27 cellular contexts compared by ENCODE assay signal in the genomic region with DNA sequence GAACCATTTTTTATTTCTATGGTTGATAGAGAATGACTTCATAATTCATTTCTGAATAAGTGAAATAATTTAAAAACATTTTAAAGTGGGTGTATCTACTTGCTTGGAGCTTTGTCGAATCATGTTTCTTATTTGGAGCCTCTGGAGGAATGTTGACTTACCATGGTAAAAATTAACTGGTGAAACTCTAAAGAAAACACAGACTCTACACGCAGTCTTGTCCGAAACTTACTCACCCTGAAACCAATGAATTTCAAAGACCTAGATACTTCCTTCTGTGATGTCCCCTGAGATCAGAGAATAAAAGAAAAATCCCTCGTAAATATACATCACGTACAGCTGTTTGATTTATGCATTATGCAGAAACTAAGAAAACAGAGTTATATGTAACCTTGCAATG.
DNase-seq lines count a peak whose midpoint lies in the region; ATAC-seq, FAIRE-seq and TF ChIP-seq lines count a peak whose summit lies in the region.
"Had no signal": no experiment of that assay in that cellular context is flagged by ENCODE, and none has a peak within 500 bp of the region (broad histone marks: within the 10 kb centered on the region; RNA-seq: fewer than 3 reads in every experiment).

No MANE protein-coding gene starts in this region.

- peak; percentile 81 for ATAC-seq in HG03432 (IDR thresholded peaks at IDR 0.05; ENCODE audit: unreplicated experiment)
- ATAC-seq: activated naive CD8-positive, alpha-beta T cell treated with anti-CD3 and anti-CD28 coated beads, Interleukin-2, amount 50 U/mL, for 24 hours; left cardiac atrium; Panc1 had no signal

- H3K27ac ChIP-seq in effector memory CD4-positive, alpha-beta T cell (ENCODE audit: insufficient read depth, low read length, poor library complexity, severe bottlenecking): no peak overlapping the region
- H3K27ac ChIP-seq: epithelial cell of prostate, neutrophil, stomach, tibial artery had no signal

- no peak overlapping the region for H3K4me3 ChIP-seq in effector memory CD4-positive, alpha-beta T cell (ENCODE audit: insufficient read depth, low read depth, low read length, poor library complexity, severe bottlenecking)
- H3K4me3 ChIP-seq: stomach, tibial artery had no signal

- no peaks in the 10 kb centered on the region for H3K36me3 ChIP-seq in effector memory CD4-positive, alpha-beta T cell (ENCODE audit: control insufficient read depth, insufficient read depth, low read length)
- H3K36me3 ChIP-seq: neutrophil, stomach, tibial artery had no signal

- in situ Hi-C loops in Caki2 (cut with HindIII; ENCODE audit: low pct_unique_long_range_greater_than_20kb, low sequenced_read_pairs): no loop called here

- peak overlapping the region; percentile 68 to 79 (median 77) for H3K27ac Mint-ChIP-seq in nephron
- H3K27ac Mint-ChIP-seq in osteocyte (ENCODE audit: unreplicated experiment): no peak overlapping the region
- H3K27ac Mint-ChIP-seq: activated naive CD8-positive, alpha-beta T cell treated with anti-CD3 and anti-CD28 coated beads, Interleukin-2, amount 50 U/mL, for 24 hours; activated T-cell treated with anti-CD3 and anti-CD28 coated beads, Interleukin-2, amount 50 U/mL, for 24 hours had no signal

- TF ChIP-seq CTCF in nephron (IDR thresholded peaks at IDR 0.05; ENCODE audit: unreplicated experiment in 3 of 3) (no peak), D721Med (IDR thresholded peaks at IDR 0.05; ENCODE audit: insufficient read depth, missing control alignments) (no peak), osteocyte (IDR thresholded peaks at IDR 0.05) (no peak)

- H3K9me3 Mint-ChIP-seq in nephron (no peaks in the 10 kb centered on the region), osteocyte (ENCODE audit: unreplicated experiment) (no peaks in the 10 kb centered on the region)

- H3K27me3 Mint-ChIP-seq in nephron (ENCODE audit: low read depth) (no peaks in the 10 kb centered on the region), osteocyte (ENCODE audit: unreplicated experiment) (no peaks in the 10 kb centered on the region)
- H3K27me3 Mint-ChIP-seq: activated naive CD8-positive, alpha-beta T cell treated with anti-CD3 and anti-CD28 coated beads, Interleukin-2, amount 50 U/mL, for 24 hours; activated T-cell treated with anti-CD3 and anti-CD28 coated beads, Interleukin-2, amount 50 U/mL, for 24 hours had no signal

- FAIRE-seq in D721Med (lab: Jason Lieb, UNC) (no peak), frontal cortex (lab: Jason Lieb, UNC) (no peak)
- FAIRE-seq: G401.6, H54, small intestine had no signal

- H3K4me3 Mint-ChIP-seq in nephron (no peak overlapping the region), osteocyte (ENCODE audit: unreplicated experiment) (no peak overlapping the region)
- H3K4me3 Mint-ChIP-seq: activated naive CD8-positive, alpha-beta T cell treated with anti-CD3 and anti-CD28 coated beads, Interleukin-2, amount 50 U/mL, for 24 hours; activated T-cell treated with anti-CD3 and anti-CD28 coated beads, Interleukin-2, amount 50 U/mL, for 24 hours had no signal

- H3K27me3 ChIP-seq in effector memory CD4-positive, alpha-beta T cell (replicated peaks; ENCODE audit: control insufficient read depth, insufficient read depth, low read length, poor library complexity, severe bottlenecking): no peaks in the 10 kb centered on the region
- H3K27me3 ChIP-seq: neutrophil, stomach, tibial artery had no signal

- H3K4me1 ChIP-seq in effector memory CD4-positive, alpha-beta T cell (ENCODE audit: control insufficient read depth, insufficient read depth, low read length, poor library complexity, severe bottlenecking): no peaks in the 10 kb centered on the region
- H3K4me1 ChIP-seq: stomach, tibial artery had no signal

- H3K4me1 Mint-ChIP-seq in nephron (peaks cover 13% of the 10 kb centered on the region), osteocyte (ENCODE audit: unreplicated experiment) (no peaks in the 10 kb centered on the region)
- H3K4me1 Mint-ChIP-seq: activated naive CD8-positive, alpha-beta T cell treated with anti-CD3 and anti-CD28 coated beads, Interleukin-2, amount 50 U/mL, for 24 hours had no signal

- DNase-seq in Caki2 (ENCODE audit: low read depth) (peak; percentile 72), glomerular visceral epithelial cell (ENCODE audit: extremely low spot score) (peak; percentile 41), D721Med (ENCODE audit: insufficient read length, low spot score) (no peak), frontal cortex (ENCODE audit: low spot score in 2 of 2) (no peak), osteocyte (ENCODE audit: extremely low spot score, unreplicated experiment) (no peak)
- DNase-seq in effector memory CD4-positive, alpha-beta T cell: no peak
- DNase-seq: activated CD4-positive, alpha-beta T cell treated with anti-CD3 and anti-CD28 coated beads for 4 hours; activated naive CD8-positive, alpha-beta T cell treated with anti-CD3 and anti-CD28 coated beads, Interleukin-2, amount 50 U/mL, for 24 hours; activated T-cell treated with anti-CD3 and anti-CD28 coated beads, Interleukin-2, amount 50 U/mL, for 24 hours; head of caudate nucleus; left cardiac atrium; mesenchymal stem cell; NCI-H1092 treated with DMSO at 0.1 percent for 48 hours; NCI-H187 treated with DMSO at 0.1 percent for 48 hours; NCI-H526 treated with DMSO at 0.1 percent for 48 hours; retina; SHP77; small intestine; stomach; tibial artery had no signal

- H3K36me3 Mint-ChIP-seq in nephron (ENCODE audit: low read depth) (no peaks in the 10 kb centered on the region), osteocyte (ENCODE audit: unreplicated experiment) (no peaks in the 10 kb centered on the region)

- no peaks in the 10 kb centered on the region for H3K9me3 ChIP-seq in effector memory CD4-positive, alpha-beta T cell (ENCODE audit: control insufficient read depth, low read length)
- H3K9me3 ChIP-seq: neutrophil, stomach, tibial artery had no signal

Comparison
In these comparisons a context has a peak if more than half of its experiments do, and no peak if none do; other contexts are left out.
1. DNase-seq: peak in Caki2 (single experiment) and glomerular visceral epithelial cell (single experiment); none in D721Med (single experiment), frontal cortex (0 of 2), osteocyte (single experiment) and effector memory CD4-positive, alpha-beta T cell (0 of 3).